ENCODE assay signal across 8 cellular contexts in the genomic region with DNA sequence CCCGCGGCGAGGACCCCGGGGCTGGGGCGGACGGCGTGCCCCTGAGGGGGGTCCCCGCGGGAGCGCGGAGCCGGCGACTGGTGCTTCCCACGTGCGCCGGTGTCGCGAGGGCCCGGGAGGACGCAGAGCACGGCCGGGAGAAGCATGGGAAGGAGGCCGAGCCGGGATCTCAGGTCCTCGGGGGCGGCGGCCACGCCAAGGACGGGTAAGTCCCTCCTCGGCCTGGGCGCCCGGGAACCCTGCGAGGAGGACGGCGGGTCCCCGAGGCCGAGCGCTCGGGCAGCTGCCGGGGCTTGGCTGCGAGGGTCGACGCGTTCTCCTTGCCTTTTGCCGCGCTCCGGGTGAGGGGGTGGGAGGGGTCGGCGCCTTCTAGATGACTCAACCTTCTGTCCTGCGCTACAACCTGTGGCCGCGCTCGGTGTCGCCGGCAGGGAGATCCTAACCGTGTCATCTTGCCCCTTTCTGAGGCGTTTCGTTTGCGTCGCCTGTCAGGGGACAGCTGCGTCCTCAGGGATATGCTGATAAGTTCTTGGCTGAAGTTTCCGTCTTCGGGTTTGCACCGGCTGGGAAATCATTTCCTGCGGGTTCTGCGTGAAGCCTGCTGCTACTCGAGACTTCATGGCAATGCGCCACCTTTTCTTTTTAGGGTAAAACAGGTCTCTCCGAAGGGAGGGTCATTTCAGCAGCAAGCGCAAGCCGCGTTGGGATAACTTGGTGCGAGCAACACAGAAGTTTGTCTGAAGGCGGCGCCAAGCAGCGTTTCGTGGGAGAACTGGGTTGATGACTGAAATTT. TPM values are rescaled to one million over a fixed set of nuclear protein-coding genes. Genes with fewer than 3 reads are reported as not detected.
DNase-seq lines count a peak whose midpoint lies in the region; ATAC-seq and TF ChIP-seq lines count a peak whose summit lies in the region.

No MANE protein-coding gene starts in this region.

- peaks cover 1 to 5% of the 10 kb centered on the region in 2 donors for H3K4me1 ChIP-seq in neuronal stem cell (ENCODE audit: control insufficient read depth in 2 of 2, insufficient read depth in 1 of 2, low read depth in 1 of 2, low read length in 2 of 2)

- peak overlapping the region; percentile 80 for H3K18ac ChIP-seq in neuronal stem cell (ENCODE audit: low read length)

- no peak overlapping the region for H2BK15ac ChIP-seq in neuronal stem cell (ENCODE audit: low read length)

- peak overlapping the region; percentile 83 for H3K4me2 ChIP-seq in neuronal stem cell (ENCODE audit: insufficient read depth, low read length, poor library complexity, severe bottlenecking)

- H2BK120ac ChIP-seq in neuronal stem cell (ENCODE audit: low read depth, low read length), result no peak overlapping the region

- H3K14ac ChIP-seq in neuronal stem cell (ENCODE audit: low read length), result no peak overlapping the region

- peak overlapping the region; percentile 92 to 94 for H3K4me3 ChIP-seq in foreskin fibroblast (ENCODE audit: low read depth in 1 of 2, low read length in 2 of 2)
- H3K4me3 ChIP-seq in neuronal stem cell (ENCODE audit: low read length in 2 of 2), result peak overlapping the region; percentile 78 to 99

- H3K27me3 ChIP-seq in neuronal stem cell (ENCODE audit: control insufficient read depth in 3 of 3, insufficient read depth in 3 of 3, low read depth in 1 of 3, low read length in 3 of 3), result peaks cover 0 to 17% (median 3%) of the 10 kb centered on the region in 3 experiments

- no peak overlapping the region for H3K27ac ChIP-seq in neuronal stem cell (replicated peaks; ENCODE audit: low read length)
- peak overlapping the region; percentile 83 for H3K27ac ChIP-seq in substantia nigra (ENCODE audit: low read depth, low read length, poor library complexity, severe bottlenecking)

- H4K8ac ChIP-seq in neuronal stem cell (ENCODE audit: low read depth, low read length), result no peak overlapping the region

- H3K79me1 ChIP-seq in neuronal stem cell (ENCODE audit: low read depth, low read length), result peaks cover 4% of the 10 kb centered on the region

- H2BK12ac ChIP-seq in neuronal stem cell (ENCODE audit: low read length), result no peak overlapping the region

- H3K9ac ChIP-seq in neuronal stem cell (ENCODE audit: low read depth, low read length, poor library complexity), result peak overlapping the region; percentile 60

- ATAC-seq in GM18870 (IDR thresholded peaks at IDR 0.05; ENCODE audit: unreplicated experiment) (peak; percentile 41), HG03139 (IDR thresholded peaks at IDR 0.05; ENCODE audit: unreplicated experiment) (peak; percentile 47)

- peaks cover 0 to 3% of the 10 kb centered on the region in 2 donors for H3K36me3 ChIP-seq in neuronal stem cell (replicated peaks in 1 of 2; ENCODE audit: control insufficient read depth in 2 of 2, insufficient read depth in 2 of 2, low read length in 2 of 2)

- peaks cover 0 to 4% of the 10 kb centered on the region in 2 donors for H3K9me3 ChIP-seq in neuronal stem cell (replicated peaks in 1 of 2; ENCODE audit: control insufficient read depth in 2 of 2, insufficient read depth in 1 of 2, low read depth in 1 of 2, low read length in 2 of 2)

- peak; percentile 61 for TF ChIP-seq CTCF in foreskin fibroblast (IDR thresholded peaks at IDR 0.05; ENCODE audit: low read depth, low read length)

- peak overlapping the region; percentile 80 for H3K23ac ChIP-seq in neuronal stem cell (ENCODE audit: low read depth, low read length, poor library complexity)

- no peak overlapping the region for H2BK5ac ChIP-seq in neuronal stem cell (ENCODE audit: low read length)

- H2AFZ ChIP-seq in neuronal stem cell (ENCODE audit: low read length), result peak overlapping the region; percentile 87

- H4K91ac ChIP-seq in neuronal stem cell (ENCODE audit: low read depth, low read length, poor library complexity), result no peak overlapping the region

- H3K4ac ChIP-seq in neuronal stem cell (ENCODE audit: low read length), result no peak overlapping the region

- DNase-seq in Ammon's horn (ENCODE audit: low spot score) (peak; percentile 81), foreskin fibroblast (peak; percentile 75 to 91), neuronal stem cell (ENCODE audit: low spot score) (peak; percentile 48), substantia nigra (lab: John Stamatoyannopoulos, UW) (peak in 36 of 49 donors; percentile 24 to 80 (median 50))
- peak; percentile 55 for DNase-seq in activated T-helper 9 cell treated with anti-CD3 and anti-CD28 coated beads, Interleukin-2, amount 50 U/mL, for 16 hours (ENCODE audit: low read depth)

- H2AK5ac ChIP-seq in neuronal stem cell (ENCODE audit: low read depth, low read length), result no peak overlapping the region

- WGBS in neuronal stem cell (ENCODE audit: extremely low coverage in 2 of 2, insufficient read length in 2 of 2, insufficient replicate concordance in 1 of 2), 2 donors, result no CpG with 5 or more reads among the region's 77 CpGs

TF ChIP-seq in PFSK-1, 5 proteins besides CTCF, POLR2A, EP300 and RAD21:
- TF ChIP-seq SIN3A (IDR thresholded peaks at IDR 0.05; ENCODE audit: borderline replicate concordance, insufficient read depth, low read length), result peak; percentile 70; the same call in 1 of the 2 replicates
- TF ChIP-seq, protein P1, sequence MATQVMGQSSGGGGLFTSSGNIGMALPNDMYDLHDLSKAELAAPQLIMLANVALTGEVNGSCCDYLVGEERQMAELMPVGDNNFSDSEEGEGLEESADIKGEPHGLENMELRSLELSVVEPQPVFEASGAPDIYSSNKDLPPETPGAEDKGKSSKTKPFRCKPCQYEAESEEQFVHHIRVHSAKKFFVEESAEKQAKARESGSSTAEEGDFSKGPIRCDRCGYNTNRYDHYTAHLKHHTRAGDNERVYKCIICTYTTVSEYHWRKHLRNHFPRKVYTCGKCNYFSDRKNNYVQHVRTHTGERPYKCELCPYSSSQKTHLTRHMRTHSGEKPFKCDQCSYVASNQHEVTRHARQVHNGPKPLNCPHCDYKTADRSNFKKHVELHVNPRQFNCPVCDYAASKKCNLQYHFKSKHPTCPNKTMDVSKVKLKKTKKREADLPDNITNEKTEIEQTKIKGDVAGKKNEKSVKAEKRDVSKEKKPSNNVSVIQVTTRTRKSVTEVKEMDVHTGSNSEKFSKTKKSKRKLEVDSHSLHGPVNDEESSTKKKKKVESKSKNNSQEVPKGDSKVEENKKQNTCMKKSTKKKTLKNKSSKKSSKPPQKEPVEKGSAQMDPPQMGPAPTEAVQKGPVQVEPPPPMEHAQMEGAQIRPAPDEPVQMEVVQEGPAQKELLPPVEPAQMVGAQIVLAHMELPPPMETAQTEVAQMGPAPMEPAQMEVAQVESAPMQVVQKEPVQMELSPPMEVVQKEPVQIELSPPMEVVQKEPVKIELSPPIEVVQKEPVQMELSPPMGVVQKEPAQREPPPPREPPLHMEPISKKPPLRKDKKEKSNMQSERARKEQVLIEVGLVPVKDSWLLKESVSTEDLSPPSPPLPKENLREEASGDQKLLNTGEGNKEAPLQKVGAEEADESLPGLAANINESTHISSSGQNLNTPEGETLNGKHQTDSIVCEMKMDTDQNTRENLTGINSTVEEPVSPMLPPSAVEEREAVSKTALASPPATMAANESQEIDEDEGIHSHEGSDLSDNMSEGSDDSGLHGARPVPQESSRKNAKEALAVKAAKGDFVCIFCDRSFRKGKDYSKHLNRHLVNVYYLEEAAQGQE (IDR thresholded peaks at IDR 0.05; ENCODE audit: insufficient read depth in 1 of 2, low read depth in 2 of 2, low read length in 2 of 2), result no peak; a peak in 1 of 4 replicates

RNA-seq across cellular contexts. Expression of a gene that starts 0.5 kb away (rescaled TPM):
- 20.0 TPM for polyA plus RNA-seq in PFSK-1 (2012; ENCODE audit: insufficient read length, low read depth)
- polyA plus RNA-seq in neuronal stem cell (2013, experiment 1 of 2), result 12.5 TPM
- 14.1 TPM for polyA plus RNA-seq in neuronal stem cell (2013, experiment 2 of 2)

RNA-seq across cellular contexts. Expression of a gene that starts 18.8 kb away (rescaled TPM):
- 12.9 TPM for polyA plus RNA-seq in PFSK-1 (2012; ENCODE audit: insufficient read length, low read depth)
- polyA plus RNA-seq in neuronal stem cell (2013, experiment 1 of 2), result 13.3 TPM
- 13.2 TPM for polyA plus RNA-seq in neuronal stem cell (2013, experiment 2 of 2)
